1 cellular context compared by ENCODE assay signal in genomic region chr6:161736796-161737292, GRCh38.
TF ChIP-seq lines count a peak whose summit lies in the region.

No MANE protein-coding gene starts in this region.

TF ChIP-seq in GM23338, 12 proteins besides CTCF, POLR2A, EP300 and RAD21 (continued from another document):
- TF ChIP-seq ZNF462 (CRISPR knock-in tag; IDR thresholded peaks at IDR 0.05) (no peak), ZNF331 (CRISPR knock-in tag; IDR thresholded peaks at IDR 0.05; ENCODE audit: low read depth) (no peak), EZH2 (IDR thresholded peaks at IDR 0.05; ENCODE audit: low read depth, unreplicated experiment) (no peak), STAT1 (IDR thresholded peaks at IDR 0.05; ENCODE audit: unreplicated experiment) (no peak), POLR2AphosphoS5 (IDR thresholded peaks at IDR 0.05; ENCODE audit: low read depth) (no peak)
